In the genomic region with DNA sequence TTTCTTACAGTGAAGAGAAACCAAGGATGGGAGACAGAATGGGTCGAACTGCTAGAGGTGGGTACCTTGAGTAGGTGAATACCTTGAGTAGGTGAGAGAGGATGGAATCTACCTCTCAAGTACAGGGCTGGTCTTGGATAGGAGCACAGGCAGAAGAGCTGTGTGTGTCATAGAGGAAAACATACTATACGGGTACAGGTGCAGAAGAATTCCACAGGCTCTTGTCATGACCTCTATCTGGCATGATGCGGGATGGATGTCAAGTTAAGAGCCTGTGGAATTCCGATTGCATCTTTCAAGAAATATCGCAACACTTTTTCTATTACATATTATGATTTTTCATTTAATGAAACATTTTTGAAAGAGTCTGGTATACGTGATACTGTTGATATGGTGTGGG, we compare ENCODE assay signal across 15 cellular contexts. TPM values are rescaled to one million over a fixed set of nuclear protein-coding genes. Genes with fewer than 3 reads are reported as not detected.
DNase-seq lines count a peak whose midpoint lies in the region; ATAC-seq and TF ChIP-seq lines count a peak whose summit lies in the region.
"Had no signal": no experiment of that assay in that cellular context is flagged by ENCODE, and none has a peak within 500 bp of the region (broad histone marks: within the 10 kb centered on the region; RNA-seq: fewer than 3 reads in every experiment).

No MANE protein-coding gene starts in this region.

- no peak for TF ChIP-seq CTCF in GM23338 (conservative IDR thresholded peaks at IDR 0.05; ENCODE audit: low read depth in 2 of 2)
- no peak for TF ChIP-seq CTCF in mesothelial cell of epicardium (IDR thresholded peaks at IDR 0.05; ENCODE audit: unreplicated experiment)
- no peak for TF ChIP-seq CTCF in smooth muscle cell (IDR thresholded peaks at IDR 0.05; ENCODE audit: borderline replicate concordance, insufficient read depth, poor library complexity, severe bottlenecking)
- TF ChIP-seq CTCF in breast epithelium (IDR thresholded peaks at IDR 0.05), result no peak
- TF ChIP-seq CTCF in hepatocyte (IDR thresholded peaks at IDR 0.05; ENCODE audit: poor library complexity), result no peak

- intact Hi-C loops in breast epithelium (cut with DNase I; ENCODE audit: low total_unique reads), result no loop called here

- H3F3A ChIP-seq in GM23338 (replicated peaks; ENCODE audit: low read depth), result no peaks in the 10 kb centered on the region
- H3F3A ChIP-seq in smooth muscle cell (ENCODE audit: low read depth), result no peaks in the 10 kb centered on the region

- H3K9me3 Mint-ChIP-seq in GM23338, result no peaks in the 10 kb centered on the region; the same call in 2 of the 3 replicates
- H3K9me3 Mint-ChIP-seq in mesothelial cell of epicardium, result peaks cover 5% of the 10 kb centered on the region
- H3K9me3 Mint-ChIP-seq: CD4-positive, alpha-beta memory T cell; H9 had no signal

- H3K36me3 Mint-ChIP-seq in GM23338 (ENCODE audit: low read depth) (no peaks in the 10 kb centered on the region), mesothelial cell of epicardium (no peaks in the 10 kb centered on the region)
- H3K36me3 Mint-ChIP-seq: CD4-positive, alpha-beta memory T cell had no signal

- no peak overlapping the region for H3K4me3 Mint-ChIP-seq in GM23338
- H3K4me3 Mint-ChIP-seq in mesothelial cell of epicardium, result no peak overlapping the region
- H3K4me3 Mint-ChIP-seq: CD4-positive, alpha-beta memory T cell; H9 had no signal

- H3K27me3 ChIP-seq in GM23338 (ENCODE audit: insufficient read depth) (no peaks in the 10 kb centered on the region), smooth muscle cell (ENCODE audit: low read depth) (no peaks in the 10 kb centered on the region), breast epithelium (no peaks in the 10 kb centered on the region), hepatocyte (no peaks in the 10 kb centered on the region)

- no peaks in the 10 kb centered on the region for H3K9me2 ChIP-seq in GM23338 (ENCODE audit: insufficient read depth)
- no peaks in the 10 kb centered on the region for H3K9me2 ChIP-seq in hepatocyte (replicated peaks; ENCODE audit: insufficient read depth)

- ATAC-seq in GM23338, result no peak
- ATAC-seq: HCT116 had no signal

- no peak overlapping the region for H3K27ac ChIP-seq in GM23338 (ENCODE audit: low read depth)
- no peak overlapping the region for H3K27ac ChIP-seq in smooth muscle cell (ENCODE audit: low read depth)
- no peak overlapping the region for H3K27ac ChIP-seq in breast epithelium
- no peak overlapping the region for H3K27ac ChIP-seq in hepatocyte
- H3K27ac ChIP-seq: GM23248 had no signal

- H3K9me3 ChIP-seq in smooth muscle cell (replicated peaks; ENCODE audit: low read depth), result no peaks in the 10 kb centered on the region
- no peaks in the 10 kb centered on the region for H3K9me3 ChIP-seq in breast epithelium
- H3K9me3 ChIP-seq in hepatocyte (ENCODE audit: low read depth), result no peaks in the 10 kb centered on the region

- H3K36me3 ChIP-seq in GM23338 (ENCODE audit: insufficient read depth) (no peaks in the 10 kb centered on the region), smooth muscle cell (ENCODE audit: low read depth) (no peaks in the 10 kb centered on the region), breast epithelium (no peaks in the 10 kb centered on the region), hepatocyte (replicated peaks; ENCODE audit: insufficient read depth, low read depth) (no peaks in the 10 kb centered on the region)

- H4K20me1 ChIP-seq in GM23338 (replicated peaks; ENCODE audit: insufficient read depth), result no peaks in the 10 kb centered on the region
- H4K20me1 ChIP-seq in smooth muscle cell (ENCODE audit: low read depth), result no peaks in the 10 kb centered on the region
- H4K20me1 ChIP-seq in hepatocyte (ENCODE audit: insufficient read depth, poor library complexity, severe bottlenecking), result no peaks in the 10 kb centered on the region

- WGBS in smooth muscle cell (ENCODE audit: low lambda C conversion rate), result 73% methylated on average over 6 of the region's 6 CpGs
- WGBS in hepatocyte (ENCODE audit: low lambda C conversion rate, missing lambda C conversion rate), result 79% methylated on average over 6 of the region's 6 CpGs

- H3K4me1 ChIP-seq in GM23338 (ENCODE audit: insufficient read depth) (peaks cover 5% of the 10 kb centered on the region; the same call in 1 of the 2 replicates), smooth muscle cell (ENCODE audit: low read depth) (peaks cover under 1% of the 10 kb centered on the region), breast epithelium (no peaks in the 10 kb centered on the region), hepatocyte (ENCODE audit: insufficient read depth) (no peaks in the 10 kb centered on the region)

- H3K4me1 Mint-ChIP-seq in GM23338, result peaks cover 8% of the 10 kb centered on the region; the same call in 2 of the 3 replicates
- H3K4me1 Mint-ChIP-seq in mesothelial cell of epicardium, result peaks cover 2% of the 10 kb centered on the region
- H3K4me1 Mint-ChIP-seq: CD4-positive, alpha-beta memory T cell had no signal

- H2AFZ ChIP-seq in GM23338, result peak overlapping the region; percentile 15; the same call in 1 of the 2 replicates
- peak overlapping the region; percentile 43 for H2AFZ ChIP-seq in smooth muscle cell (ENCODE audit: low read depth)
- no peak overlapping the region for H2AFZ ChIP-seq in hepatocyte
- H2AFZ ChIP-seq: GM23248 had no signal

- DNase-seq in GM23338 (ENCODE audit: low spot score) (no peak), mesothelial cell of epicardium (ENCODE audit: low spot score in 2 of 2, unreplicated experiment in 2 of 2) (no peak), smooth muscle cell (lab: John Stamatoyannopoulos, UW; ENCODE audit: unreplicated experiment) (no peak), breast epithelium (ENCODE audit: low spot score in 2 of 2) (no peak), hepatocyte (ENCODE audit: low spot score) (no peak)
- DNase-seq in activated CD4-positive, CD25-positive, alpha-beta regulatory T cell treated with anti-CD3 and anti-CD28 coated beads, Interleukin-2, amount 50 U/mL, for 72 hours, result no peak
- DNase-seq: C1 segment of cervical spinal cord; Calu3; CD4-positive, alpha-beta memory T cell; COR-L47; DMS53; DMS79 treated with DMSO at 0.1 percent for 48 hours; GM23248; H9 had no signal

- H3K9ac ChIP-seq in smooth muscle cell (ENCODE audit: low read depth), result no peak overlapping the region
- H3K9ac ChIP-seq: GM23248 had no signal

- H3K27me3 Mint-ChIP-seq in GM23338 (ENCODE audit: insufficient read depth, low read depth, poor library complexity), result peaks cover 1% of the 10 kb centered on the region
- H3K27me3 Mint-ChIP-seq in mesothelial cell of epicardium (ENCODE audit: low read depth), result no peaks in the 10 kb centered on the region

- no peaks in the 10 kb centered on the region for H3K79me2 ChIP-seq in GM23338 (replicated peaks; ENCODE audit: insufficient read depth)
- no peaks in the 10 kb centered on the region for H3K79me2 ChIP-seq in smooth muscle cell (ENCODE audit: low read depth)
- H3K79me2 ChIP-seq in hepatocyte, result no peaks in the 10 kb centered on the region

- no peak overlapping the region for H3K4me2 ChIP-seq in GM23338
- H3K4me2 ChIP-seq in smooth muscle cell, result no peak overlapping the region
- no peak overlapping the region for H3K4me2 ChIP-seq in hepatocyte

- no peak overlapping the region for H3K27ac Mint-ChIP-seq in GM23338
- H3K27ac Mint-ChIP-seq in mesothelial cell of epicardium, result peak overlapping the region; percentile 7

- TF ChIP-seq POLR2A in breast epithelium (IDR thresholded peaks at IDR 0.05), result no peak

- no peak overlapping the region for H3K4me3 ChIP-seq in GM23338
- H3K4me3 ChIP-seq in smooth muscle cell, result no peak overlapping the region
- no peak overlapping the region for H3K4me3 ChIP-seq in breast epithelium
- no peak overlapping the region for H3K4me3 ChIP-seq in hepatocyte
- H3K4me3 ChIP-seq: GM23248 had no signal

RNA-seq across cellular contexts. Expression of a gene that starts 18.0 kb away (rescaled TPM):
- total RNA-seq in GM23338 (2014; rRNA removed; shearing (Covaris generic)), result 125 and 168 TPM in 2 replicates
- polyA plus RNA-seq in GM23338 (2016; fragmentation: Nextera tagmentation; extraction: Ambion mirVana) (166 and 190 TPM in 2 replicates), smooth muscle cell (130 and 159 TPM in 2 replicates), hepatocyte (201 and 207 TPM in 2 replicates)
- total RNA-seq in mesothelial cell of epicardium (143 to 149 TPM (median 146 TPM) in 3 replicates), smooth muscle cell (180 and 196 TPM in 2 replicates), breast epithelium (100 to 1,000 TPM in 2 of 3 donors, 10 to 100 TPM in 1; 85.2 to 128 (median 101) TPM), hepatocyte (193 and 233 TPM in 2 replicates)

RNA-seq across cellular contexts. Expression of a gene that starts 32.8 kb away (rescaled TPM):
- 44.6 and 53.3 TPM in 2 replicates for total RNA-seq in GM23338 (2014; rRNA removed; shearing (Covaris generic))
- polyA plus RNA-seq in GM23338 (2016; fragmentation: Nextera tagmentation; extraction: Ambion mirVana) (24.7 and 30.7 TPM in 2 replicates), smooth muscle cell (14.9 and 17.7 TPM in 2 replicates), hepatocyte (15.7 and 19.0 TPM in 2 replicates)
- total RNA-seq in mesothelial cell of epicardium (55.5 to 57.0 TPM (median 56.8 TPM) in 3 replicates), smooth muscle cell (56.6 and 57.0 TPM in 2 replicates), breast epithelium (100 to 1,000 TPM in 1 of 3 donors, 10 to 100 TPM in 2; 70.9 to 112 (median 86.2) TPM), hepatocyte (60.6 and 82.3 TPM in 2 replicates)
